In genomic region chr12:10722502-10722904, GRCh38 we compare ENCODE assay signal across 8 cellular contexts. TPM values are rescaled to one million over a fixed set of nuclear protein-coding genes. Genes with fewer than 3 reads are reported as not detected.
DNase-seq lines count a peak whose midpoint lies in the region; ATAC-seq and TF ChIP-seq lines count a peak whose summit lies in the region.

No MANE protein-coding gene starts in this region.

- peak overlapping the region; percentile 97 for H3K4me3 Mint-ChIP-seq in endothelial cell (ENCODE audit: unreplicated experiment)

- H3K9me3 Mint-ChIP-seq in endothelial cell (ENCODE audit: unreplicated experiment), result peaks cover 8% of the 10 kb centered on the region

- no peaks in the 10 kb centered on the region for H3K27me3 ChIP-seq in GM06990 (replicated peaks; ENCODE audit: control insufficient read depth, insufficient read depth, low read length)

- H3K4me3 ChIP-seq in GM06990 (replicated peaks; ENCODE audit: low read depth, low read length), result peak overlapping the region; percentile 85

- no peaks in the 10 kb centered on the region for H3K36me3 ChIP-seq in GM06990 (ENCODE audit: control insufficient read depth, insufficient read depth, low read length)

- H3K4me1 Mint-ChIP-seq in endothelial cell (ENCODE audit: unreplicated experiment), result peaks cover 45% of the 10 kb centered on the region

- peak; percentile 40 for ATAC-seq in GM21619 (IDR thresholded peaks at IDR 0.05; ENCODE audit: unreplicated experiment)

- peaks cover 15% of the 10 kb centered on the region for H3K36me3 Mint-ChIP-seq in endothelial cell (ENCODE audit: low read depth, unreplicated experiment)

- TF ChIP-seq CTCF in GM06990 (IDR thresholded peaks at IDR 0.05; ENCODE audit: insufficient read depth, low read length, poor library complexity, severe bottlenecking) (peak; percentile 18), LNCAP (IDR thresholded peaks at IDR 0.05) (peak; percentile 19; the same call in 1 of the 2 replicates), endothelial cell (IDR thresholded peaks at IDR 0.05; ENCODE audit: unreplicated experiment) (no peak)

- peak overlapping the region; percentile 100 for H3K27ac Mint-ChIP-seq in endothelial cell (ENCODE audit: unreplicated experiment)

- DNase-seq in GM06990 (ENCODE audit: extremely low read depth, insufficient read length), result peak; percentile 77
- DNase-seq in activated CD8-positive, alpha-beta memory T cell treated with anti-CD3 and anti-CD28 coated beads for 4 hours (ENCODE audit: low read depth in 2 of 2), result peak; percentile 38 to 49
- peak; percentile 38 for DNase-seq in endothelial cell (ENCODE audit: low spot score)
- peak; percentile 35 for DNase-seq in mucosa of gallbladder (ENCODE audit: low spot score)
- DNase-seq in stimulated activated naive CD4-positive, alpha-beta T cell (lab: John Stamatoyannopoulos, UW), result peak in 5 of 6 experiments; percentile 3 to 64 (median 54)
- no peak for DNase-seq in inferior parietal cortex (ENCODE audit: extremely low spot score)

- peaks cover 21% of the 10 kb centered on the region for H3K27me3 Mint-ChIP-seq in endothelial cell (ENCODE audit: unreplicated experiment)

RNA-seq across cellular contexts. Expression of gene YBX3, which starts 0.6 kb away (rescaled TPM):
- total RNA-seq in endothelial cell (ENCODE audit: unreplicated experiment) (494 TPM), mucosa of gallbladder (159 TPM)

RNA-seq across cellular contexts. Expression of gene STYK1, which starts 48.7 kb away (rescaled TPM):
- 11.4 TPM for total RNA-seq in endothelial cell (ENCODE audit: unreplicated experiment)
- total RNA-seq in mucosa of gallbladder, result 12.3 TPM
